8 cellular contexts compared by ENCODE assay signal in genomic region chr1:21344750-21345443, GRCh38. TPM values are rescaled to one million over a fixed set of nuclear protein-coding genes. Genes with fewer than 3 reads are reported as not detected.
DNase-seq lines count a peak whose midpoint lies in the region; ATAC-seq and TF ChIP-seq lines count a peak whose summit lies in the region.

No MANE protein-coding gene starts in this region.

- H3K27ac Mint-ChIP-seq in activated naive CD4-positive, alpha-beta T cell treated with anti-CD3 and anti-CD28 coated beads, Interleukin-2, amount 10 ng/mL, durations not matched to agents 7 days and 5 days: peak overlapping the region; percentile 89
- H3K27ac Mint-ChIP-seq in activated naive CD8-positive, alpha-beta T cell treated with anti-CD3 and anti-CD28 coated beads, Interleukin-2, amount 50 U/mL, for 24 hours: peak overlapping the region; percentile 82

- H3K9me3 Mint-ChIP-seq in activated naive CD4-positive, alpha-beta T cell treated with anti-CD3 and anti-CD28 coated beads, Interleukin-2, amount 10 ng/mL, durations not matched to agents 7 days and 5 days: no peaks in the 10 kb centered on the region
- no peaks in the 10 kb centered on the region for H3K9me3 Mint-ChIP-seq in activated naive CD8-positive, alpha-beta T cell treated with anti-CD3 and anti-CD28 coated beads, Interleukin-2, amount 50 U/mL, for 24 hours

- H3K36me3 Mint-ChIP-seq in activated naive CD4-positive, alpha-beta T cell treated with anti-CD3 and anti-CD28 coated beads, Interleukin-2, amount 10 ng/mL, durations not matched to agents 7 days and 5 days: peaks cover 7% of the 10 kb centered on the region
- H3K36me3 Mint-ChIP-seq in activated naive CD8-positive, alpha-beta T cell treated with anti-CD3 and anti-CD28 coated beads, Interleukin-2, amount 50 U/mL, for 24 hours (ENCODE audit: low read depth): peaks cover 26% of the 10 kb centered on the region

- CTCF ChIA-PET in activated naive CD4-positive, alpha-beta T cell treated with anti-CD3 and anti-CD28 coated beads, Interleukin-2, amount 10 ng/mL, durations not matched to agents 7 days and 5 days (lab: Charles Lee): interaction anchor here (1.1 to 2.3 kb wide), 10 partner anchors 10 to 127 kb away, joined by 3 to 12 read pairs (median 4); partner anchors contain the start of gene ECE1

- H3K4me1 Mint-ChIP-seq in activated naive CD4-positive, alpha-beta T cell treated with anti-CD3 and anti-CD28 coated beads, Interleukin-2, amount 10 ng/mL, durations not matched to agents 7 days and 5 days: peaks cover 41% of the 10 kb centered on the region
- H3K4me1 Mint-ChIP-seq in activated naive CD8-positive, alpha-beta T cell treated with anti-CD3 and anti-CD28 coated beads, Interleukin-2, amount 50 U/mL, for 24 hours: peaks cover 40% of the 10 kb centered on the region

- DNase-seq in activated naive CD4-positive, alpha-beta T cell treated with anti-CD3 and anti-CD28 coated beads, Interleukin-2, amount 10 ng/mL, durations not matched to agents 7 days and 5 days: peak; percentile 56
- DNase-seq in activated naive CD4-positive, alpha-beta T cell treated with Interleukin-2 at 50 U/mL for 16 hours: no peak
- no peak for DNase-seq in activated naive CD8-positive, alpha-beta T cell treated with anti-CD3 and anti-CD28 coated beads, Interleukin-2, amount 50 U/mL, for 24 hours
- DNase-seq in kidney epithelial cell (ENCODE audit: low read depth) (no peak), substantia nigra (lab: John Stamatoyannopoulos, UW) (peak in 8 of 49 donors; percentile 27 to 60 (median 56)), NCI-H1436 treated with DMSO at 0.1 percent for 48 hours (lab: John Stamatoyannopoulos, UW) (no peak), NOMO-1 (lab: John Stamatoyannopoulos, UW; ENCODE audit: unreplicated experiment in 2 of 2) (no peak)

- peak overlapping the region; percentile 80 for H3K4me3 ChIP-seq in kidney epithelial cell (ENCODE audit: low read depth, low read length)

- ATAC-seq in HG03354 (IDR thresholded peaks at IDR 0.05; ENCODE audit: poor library complexity, severe bottlenecking, unreplicated experiment): peak; percentile 21
- peak; percentile 5 for ATAC-seq in activated naive CD8-positive, alpha-beta T cell treated with anti-CD3 and anti-CD28 coated beads, Interleukin-2, amount 50 U/mL, for 24 hours

- H3K27ac ChIP-seq in substantia nigra (ENCODE audit: low read depth, low read length, poor library complexity, severe bottlenecking): peak overlapping the region; percentile 70

- H3K36me3 ChIP-seq in kidney epithelial cell (ENCODE audit: control insufficient read depth, insufficient read depth, low read length): no peaks in the 10 kb centered on the region

- TF ChIP-seq CTCF in kidney epithelial cell (IDR thresholded peaks at IDR 0.05; ENCODE audit: insufficient read depth, low read length, poor library complexity, severe bottlenecking): no peak

- no peaks in the 10 kb centered on the region for H3K27me3 ChIP-seq in kidney epithelial cell (ENCODE audit: control insufficient read depth, insufficient read depth, low read length)

- peaks cover 3% of the 10 kb centered on the region for H3K27me3 Mint-ChIP-seq in activated naive CD4-positive, alpha-beta T cell treated with anti-CD3 and anti-CD28 coated beads, Interleukin-2, amount 10 ng/mL, durations not matched to agents 7 days and 5 days
- no peaks in the 10 kb centered on the region for H3K27me3 Mint-ChIP-seq in activated naive CD8-positive, alpha-beta T cell treated with anti-CD3 and anti-CD28 coated beads, Interleukin-2, amount 50 U/mL, for 24 hours

- peak overlapping the region; percentile 87 for H3K4me3 Mint-ChIP-seq in activated naive CD4-positive, alpha-beta T cell treated with anti-CD3 and anti-CD28 coated beads, Interleukin-2, amount 10 ng/mL, durations not matched to agents 7 days and 5 days
- no peak overlapping the region for H3K4me3 Mint-ChIP-seq in activated naive CD8-positive, alpha-beta T cell treated with anti-CD3 and anti-CD28 coated beads, Interleukin-2, amount 50 U/mL, for 24 hours

RNA-seq across cellular contexts. Expression of gene ECE1, which starts 54.6 kb away (rescaled TPM):
- total RNA-seq in kidney epithelial cell: 181 and 185 TPM in 2 replicates
